In the genomic region with DNA sequence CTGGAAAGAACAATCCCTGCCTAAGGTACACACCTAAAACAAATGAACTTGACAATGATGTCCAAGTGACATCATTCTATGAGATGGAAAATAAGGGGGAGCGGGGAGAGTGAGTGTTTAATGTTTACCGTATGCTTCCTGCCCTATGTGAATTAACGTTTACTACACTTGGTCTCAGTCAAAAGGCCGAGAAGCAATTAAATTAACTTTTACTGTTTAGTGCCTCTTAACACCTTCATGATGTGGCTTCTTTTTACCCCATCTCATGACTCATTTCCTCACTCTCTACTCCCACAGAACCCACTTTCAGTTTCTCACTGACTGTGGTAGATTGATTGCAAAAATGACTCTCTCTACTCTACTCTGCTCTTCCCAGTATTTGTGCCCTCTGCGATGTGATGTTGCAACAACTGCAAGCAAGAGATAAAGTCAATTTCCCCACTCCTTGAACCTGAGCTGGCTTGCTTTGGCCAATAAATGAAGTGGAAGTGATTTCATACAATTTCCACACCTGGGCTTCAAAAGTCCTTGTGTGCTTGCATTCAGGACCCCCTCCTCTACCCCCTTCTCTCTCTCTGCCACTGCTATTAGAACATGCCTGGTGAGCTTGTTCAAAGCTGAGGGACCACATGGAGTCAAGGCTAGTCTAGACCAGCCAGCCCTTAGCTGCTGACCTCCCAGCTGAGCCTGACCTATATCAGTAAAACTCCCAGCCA, we compare ENCODE assay signal across 1 cellular context.
TF ChIP-seq lines count a peak whose summit lies in the region.

No MANE protein-coding gene starts in this region.

TF ChIP-seq in K562, 482 proteins besides CTCF, POLR2A, EP300 and RAD21 (continued from another document and continues in another):
- peak; percentile 66; the same call in 1 of the 2 replicates for TF ChIP-seq HMBOX1 (IDR thresholded peaks at IDR 0.05)
- peak in 1 of 2 experiments; percentile 88; a peak in 2 of 4 replicates for TF ChIP-seq ZNF318 (IDR thresholded peaks at IDR 0.05; ENCODE audit: borderline replicate concordance in 1 of 2, low read depth in 1 of 2)
- peak; percentile 57; the same call in 1 of the 2 replicates for TF ChIP-seq CREM (IDR thresholded peaks at IDR 0.05; ENCODE audit: low read depth)
- TF ChIP-seq PHF8 (IDR thresholded peaks at IDR 0.05; ENCODE audit: borderline replicate concordance, low read length) = no peak
- TF ChIP-seq ZKSCAN8 (CRISPR knock-in tag; IDR thresholded peaks at IDR 0.05) = no peak
- no peak for TF ChIP-seq ZNF583 (CRISPR knock-in tag; IDR thresholded peaks at IDR 0.05)
- TF ChIP-seq OTX1 (CRISPR knock-in tag; IDR thresholded peaks at IDR 0.05) = no peak
- TF ChIP-seq SAFB2 (IDR thresholded peaks at IDR 0.05; ENCODE audit: borderline replicate concordance, low read depth, low read length, severe bottlenecking) = no peak
- TF ChIP-seq E2F8 (IDR thresholded peaks at IDR 0.05; ENCODE audit: low read depth, partially characterized antibody) = peak; percentile 28
- TF ChIP-seq CXXC5 (CRISPR knock-in tag; IDR thresholded peaks at IDR 0.05) = peak; percentile 70
- TF ChIP-seq, protein P1, sequence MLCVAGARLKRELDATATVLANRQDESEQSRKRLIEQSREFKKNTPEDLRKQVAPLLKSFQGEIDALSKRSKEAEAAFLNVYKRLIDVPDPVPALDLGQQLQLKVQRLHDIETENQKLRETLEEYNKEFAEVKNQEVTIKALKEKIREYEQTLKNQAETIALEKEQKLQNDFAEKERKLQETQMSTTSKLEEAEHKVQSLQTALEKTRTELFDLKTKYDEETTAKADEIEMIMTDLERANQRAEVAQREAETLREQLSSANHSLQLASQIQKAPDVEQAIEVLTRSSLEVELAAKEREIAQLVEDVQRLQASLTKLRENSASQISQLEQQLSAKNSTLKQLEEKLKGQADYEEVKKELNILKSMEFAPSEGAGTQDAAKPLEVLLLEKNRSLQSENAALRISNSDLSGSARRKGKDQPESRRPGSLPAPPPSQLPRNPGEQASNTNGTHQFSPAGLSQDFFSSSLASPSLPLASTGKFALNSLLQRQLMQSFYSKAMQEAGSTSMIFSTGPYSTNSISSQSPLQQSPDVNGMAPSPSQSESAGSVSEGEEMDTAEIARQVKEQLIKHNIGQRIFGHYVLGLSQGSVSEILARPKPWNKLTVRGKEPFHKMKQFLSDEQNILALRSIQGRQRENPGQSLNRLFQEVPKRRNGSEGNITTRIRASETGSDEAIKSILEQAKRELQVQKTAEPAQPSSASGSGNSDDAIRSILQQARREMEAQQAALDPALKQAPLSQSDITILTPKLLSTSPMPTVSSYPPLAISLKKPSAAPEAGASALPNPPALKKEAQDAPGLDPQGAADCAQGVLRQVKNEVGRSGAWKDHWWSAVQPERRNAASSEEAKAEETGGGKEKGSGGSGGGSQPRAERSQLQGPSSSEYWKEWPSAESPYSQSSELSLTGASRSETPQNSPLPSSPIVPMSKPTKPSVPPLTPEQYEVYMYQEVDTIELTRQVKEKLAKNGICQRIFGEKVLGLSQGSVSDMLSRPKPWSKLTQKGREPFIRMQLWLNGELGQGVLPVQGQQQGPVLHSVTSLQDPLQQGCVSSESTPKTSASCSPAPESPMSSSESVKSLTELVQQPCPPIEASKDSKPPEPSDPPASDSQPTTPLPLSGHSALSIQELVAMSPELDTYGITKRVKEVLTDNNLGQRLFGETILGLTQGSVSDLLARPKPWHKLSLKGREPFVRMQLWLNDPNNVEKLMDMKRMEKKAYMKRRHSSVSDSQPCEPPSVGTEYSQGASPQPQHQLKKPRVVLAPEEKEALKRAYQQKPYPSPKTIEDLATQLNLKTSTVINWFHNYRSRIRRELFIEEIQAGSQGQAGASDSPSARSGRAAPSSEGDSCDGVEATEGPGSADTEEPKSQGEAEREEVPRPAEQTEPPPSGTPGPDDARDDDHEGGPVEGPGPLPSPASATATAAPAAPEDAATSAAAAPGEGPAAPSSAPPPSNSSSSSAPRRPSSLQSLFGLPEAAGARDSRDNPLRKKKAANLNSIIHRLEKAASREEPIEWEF (CRISPR knock-in tag; IDR thresholded peaks at IDR 0.05) = no peak
- no peak for TF ChIP-seq CBX1 (IDR thresholded peaks at IDR 0.05; ENCODE audit: low read depth)
- TF ChIP-seq BRD4 (IDR thresholded peaks at IDR 0.05) = no peak
- peak; percentile 97 for TF ChIP-seq CBFA2T3 (IDR thresholded peaks at IDR 0.05)
- TF ChIP-seq, protein P2, sequence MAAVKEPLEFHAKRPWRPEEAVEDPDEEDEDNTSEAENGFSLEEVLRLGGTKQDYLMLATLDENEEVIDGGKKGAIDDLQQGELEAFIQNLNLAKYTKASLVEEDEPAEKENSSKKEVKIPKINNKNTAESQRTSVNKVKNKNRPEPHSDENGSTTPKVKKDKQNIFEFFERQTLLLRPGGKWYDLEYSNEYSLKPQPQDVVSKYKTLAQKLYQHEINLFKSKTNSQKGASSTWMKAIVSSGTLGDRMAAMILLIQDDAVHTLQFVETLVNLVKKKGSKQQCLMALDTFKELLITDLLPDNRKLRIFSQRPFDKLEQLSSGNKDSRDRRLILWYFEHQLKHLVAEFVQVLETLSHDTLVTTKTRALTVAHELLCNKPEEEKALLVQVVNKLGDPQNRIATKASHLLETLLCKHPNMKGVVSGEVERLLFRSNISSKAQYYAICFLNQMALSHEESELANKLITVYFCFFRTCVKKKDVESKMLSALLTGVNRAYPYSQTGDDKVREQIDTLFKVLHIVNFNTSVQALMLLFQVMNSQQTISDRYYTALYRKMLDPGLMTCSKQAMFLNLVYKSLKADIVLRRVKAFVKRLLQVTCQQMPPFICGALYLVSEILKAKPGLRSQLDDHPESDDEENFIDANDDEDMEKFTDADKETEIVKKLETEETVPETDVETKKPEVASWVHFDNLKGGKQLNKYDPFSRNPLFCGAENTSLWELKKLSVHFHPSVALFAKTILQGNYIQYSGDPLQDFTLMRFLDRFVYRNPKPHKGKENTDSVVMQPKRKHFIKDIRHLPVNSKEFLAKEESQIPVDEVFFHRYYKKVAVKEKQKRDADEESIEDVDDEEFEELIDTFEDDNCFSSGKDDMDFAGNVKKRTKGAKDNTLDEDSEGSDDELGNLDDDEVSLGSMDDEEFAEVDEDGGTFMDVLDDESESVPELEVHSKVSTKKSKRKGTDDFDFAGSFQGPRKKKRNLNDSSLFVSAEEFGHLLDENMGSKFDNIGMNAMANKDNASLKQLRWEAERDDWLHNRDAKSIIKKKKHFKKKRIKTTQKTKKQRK (IDR thresholded peaks at IDR 0.05; ENCODE audit: borderline replicate concordance, low read depth, low read length) = no peak
- TF ChIP-seq ZBTB34 (CRISPR knock-in tag; IDR thresholded peaks at IDR 0.05) = no peak
- TF ChIP-seq LARP7 (IDR thresholded peaks at IDR 0.05) = no peak
- peak; percentile 66; the same call in 1 of the 2 replicates for TF ChIP-seq ZNF766 (CRISPR knock-in tag; conservative IDR thresholded peaks at IDR 0.05)
- TF ChIP-seq CBX3 (IDR thresholded peaks at IDR 0.05; ENCODE audit: borderline replicate concordance in 1 of 2, low read length in 2 of 2) = peak in 1 of 2 experiments; percentile 61; a peak in 2 of 3 replicates
- TF ChIP-seq XRCC5 (IDR thresholded peaks at IDR 0.05; ENCODE audit: low read depth, low read length) = 0 out of 2 replicates have a peak, but pooled peaks have one; percentile 39
- no peak for TF ChIP-seq SMAD2 (IDR thresholded peaks at IDR 0.05; ENCODE audit: low read depth, low read length)
- TF ChIP-seq NEUROD1 (IDR thresholded peaks at IDR 0.05; ENCODE audit: borderline replicate concordance, low read depth, low read length, partially characterized antibody) = peak; percentile 55
- TF ChIP-seq, protein P3, sequence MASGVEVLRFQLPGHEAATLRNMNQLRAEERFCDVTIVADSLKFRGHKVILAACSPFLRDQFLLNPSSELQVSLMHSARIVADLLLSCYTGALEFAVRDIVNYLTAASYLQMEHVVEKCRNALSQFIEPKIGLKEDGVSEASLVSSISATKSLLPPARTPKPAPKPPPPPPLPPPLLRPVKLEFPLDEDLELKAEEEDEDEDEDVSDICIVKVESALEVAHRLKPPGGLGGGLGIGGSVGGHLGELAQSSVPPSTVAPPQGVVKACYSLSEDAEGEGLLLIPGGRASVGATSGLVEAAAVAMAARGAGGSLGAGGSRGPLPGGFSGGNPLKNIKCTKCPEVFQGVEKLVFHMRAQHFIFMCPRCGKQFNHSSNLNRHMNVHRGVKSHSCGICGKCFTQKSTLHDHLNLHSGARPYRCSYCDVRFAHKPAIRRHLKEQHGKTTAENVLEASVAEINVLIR (CRISPR knock-in tag; IDR thresholded peaks at IDR 0.05) = no peak
- TF ChIP-seq ESRRA (IDR thresholded peaks at IDR 0.05; ENCODE audit: borderline replicate concordance, low read depth) = peak; percentile 45; the same call in 1 of the 2 replicates
- no peak for TF ChIP-seq SMAD1 (IDR thresholded peaks at IDR 0.05; ENCODE audit: low read depth, low read length, partially characterized antibody)
